10 cellular contexts compared by ENCODE assay signal in genomic region chr11:7672276-7672959, GRCh38. TPM values are rescaled to one million over a fixed set of nuclear protein-coding genes. Genes with fewer than 3 reads are reported as not detected.
A peak's percentile ranks its signal among the peaks of the same experiment; 100 is the strongest.
DNase-seq lines count a peak whose midpoint lies in the region; ATAC-seq and TF ChIP-seq lines count a peak whose summit lies in the region.
"Had no signal": no experiment of that assay in that cellular context is flagged by ENCODE, and none has a peak within 500 bp of the region (broad histone marks: within the 10 kb centered on the region; RNA-seq: fewer than 3 reads in every experiment).

No MANE protein-coding gene starts in this region.

- peak overlapping the region; percentile 83 for H3K4me2 ChIP-seq in osteoblast (ENCODE audit: insufficient read depth, low read length)

- peak overlapping the region; percentile 71 for H3K4me3 ChIP-seq in osteoblast (ENCODE audit: insufficient read depth, low read length)

- TF ChIP-seq CTCF in brain (conservative IDR thresholded peaks at IDR 0.05) (no peak), osteoblast (IDR thresholded peaks at IDR 0.05; ENCODE audit: extremely low read depth, low read depth, low read length) (no peak)

- H3K27ac ChIP-seq in osteoblast (ENCODE audit: low read depth, low read length): no peak overlapping the region

- ATAC-seq in GM21825 (IDR thresholded peaks at IDR 0.05; ENCODE audit: unreplicated experiment): peak; percentile 23
- ATAC-seq in HG03469 (IDR thresholded peaks at IDR 0.05; ENCODE audit: unreplicated experiment): no peak

- H2AFZ ChIP-seq in osteoblast (ENCODE audit: low read length): peak overlapping the region; percentile 95

- no peaks in the 10 kb centered on the region for H4K20me1 ChIP-seq in osteoblast (ENCODE audit: insufficient read depth, low read length)

- peaks cover 36% of the 10 kb centered on the region for H3K4me1 Mint-ChIP-seq in brain

- H3K9me3 ChIP-seq in osteoblast (ENCODE audit: low read depth, low read length): no peaks in the 10 kb centered on the region

- peaks cover 54% of the 10 kb centered on the region for H3K27me3 Mint-ChIP-seq in brain

- H3K27me3 ChIP-seq in osteoblast (ENCODE audit: insufficient read depth, low read length): peaks cover 2% of the 10 kb centered on the region

- H3K4me3 Mint-ChIP-seq in brain: peak overlapping the region in 3 of 5 experiments; percentile 9 to 76 (median 58)

- H3K27ac Mint-ChIP-seq in brain: no peak overlapping the region

- H3K36me3 ChIP-seq in osteoblast (ENCODE audit: insufficient read depth, low read length): no peaks in the 10 kb centered on the region

- H3K79me2 ChIP-seq in osteoblast (ENCODE audit: insufficient read depth, low read length): no peaks in the 10 kb centered on the region

- H3K9me3 Mint-ChIP-seq in brain: peaks cover 0 to 14% (median 0%) of the 10 kb centered on the region in 5 experiments

- no peaks in the 10 kb centered on the region for H3K36me3 Mint-ChIP-seq in brain

- DNase-seq in Daoy (ENCODE audit: low read depth) (peak; percentile 30), osteoblast (ENCODE audit: insufficient read length, low spot score, missing footprints) (peak; percentile 55), NCI-H526 (lab: John Stamatoyannopoulos, UW) (no peak), NCI-H2107 (lab: John Stamatoyannopoulos, UW) (no peak)
- no peak for DNase-seq in effector CD8-positive, alpha-beta T cell (lab: John Stamatoyannopoulos, UW)
- DNase-seq: activated CD8-positive, alpha-beta memory T cell treated with anti-CD3 and anti-CD28 coated beads for 24 hours; NCI-H510A had no signal

- H3K4me1 ChIP-seq in osteoblast (ENCODE audit: insufficient read depth, low read length): peaks cover 10% of the 10 kb centered on the region

RNA-seq across cellular contexts. Expression of gene CYB5R2, which starts 0.9 kb away (rescaled TPM):
- 1.1 and 3.2 TPM in 2 replicates for total RNA-seq in Daoy (2014; rRNA removed; shearing (Covaris generic))
- 18.2 TPM for polyA plus RNA-seq in brain (ENCODE audit: insufficient read depth, low read depth, low replicate concordance)
- total RNA-seq in osteoblast: 9.1 and 14.8 TPM in 2 replicates

RNA-seq across cellular contexts. Expression of gene OVCH2, which starts 33.9 kb away (rescaled TPM):
- not detected in 2 replicates for total RNA-seq in Daoy (2014; rRNA removed; shearing (Covaris generic))
- not detected for polyA plus RNA-seq in brain (ENCODE audit: insufficient read depth, low read depth, low replicate concordance)
- under 0.01 TPM in 1 of 2 replicates, not detected in the other for total RNA-seq in osteoblast

Comparison
In these comparisons a context has a peak if more than half of its experiments do, and no peak if none do; other contexts are left out.
1. DNase-seq: peak in Daoy (single experiment) and osteoblast (single experiment); none in effector CD8-positive, alpha-beta T cell (single experiment), NCI-H526 (0 of 2) and NCI-H2107 (single experiment).